21 cellular contexts compared by ENCODE assay signal in genomic region chr9:5922192-5922591, GRCh38. TPM values are rescaled to one million over a fixed set of nuclear protein-coding genes. Genes with fewer than 3 reads are reported as not detected.
DNase-seq lines count a peak whose midpoint lies in the region; ATAC-seq, FAIRE-seq and TF ChIP-seq lines count a peak whose summit lies in the region.
"Had no signal": no experiment of that assay in that cellular context is flagged by ENCODE, and none has a peak within 500 bp of the region (broad histone marks: within the 10 kb centered on the region; RNA-seq: fewer than 3 reads in every experiment).

No MANE protein-coding gene starts in this region.

- TF ChIP-seq POLR2A in heart left ventricle (IDR thresholded peaks at IDR 0.05) (no peak), GM12878 (IDR thresholded peaks at IDR 0.05; ENCODE audit: low read depth, low read length) (no peak)

- TF ChIP-seq CTCF in cardiac muscle cell (IDR thresholded peaks at IDR 0.05; ENCODE audit: low read depth, low read length) = no peak
- TF ChIP-seq CTCF in heart left ventricle (IDR thresholded peaks at IDR 0.05) = no peak
- no peak for TF ChIP-seq CTCF in GM12878 (IDR thresholded peaks at IDR 0.05 in 2 of 3, conservative IDR thresholded peaks at IDR 0.05 in 1 of 3; ENCODE audit: control insufficient read depth in 2 of 3, extremely low read depth in 1 of 3, insufficient read depth in 1 of 3, low read depth in 3 of 3, low read length in 3 of 3)

- H3K4me3 ChIP-seq in cardiac muscle cell (no peak overlapping the region), heart left ventricle (no peak overlapping the region), GM12878 (no peak overlapping the region)
- H3K4me3 ChIP-seq: sigmoid colon, vagina had no signal

- no peak for ATAC-seq in heart left ventricle
- peak; percentile 56 for ATAC-seq in HG02759 (IDR thresholded peaks at IDR 0.05; ENCODE audit: unreplicated experiment)
- peak; percentile 71 for ATAC-seq in GM12878
- ATAC-seq in stimulated activated effector memory CD8-positive, alpha-beta T cell treated with anti-CD3 and anti-CD28 coated beads, Interleukin-12 subunit alpha, Interleukin-12 subunit beta, amount 100 ng/mL, for 72 hours = no peak
- no peak for ATAC-seq in HG02571 (IDR thresholded peaks at IDR 0.05; ENCODE audit: unreplicated experiment)
- ATAC-seq in GM21786 (IDR thresholded peaks at IDR 0.05; ENCODE audit: unreplicated experiment) = no peak
- ATAC-seq: left ventricle myocardium superior; stimulated activated naive CD8-positive, alpha-beta T cell treated with anti-CD3 and anti-CD28 coated beads, Interleukin-15, Interleukin-2, amounts not matched to agents 100 U/mL and 50 U/mL, for 24 hours had no signal

- no peak overlapping the region for H3K4me2 ChIP-seq in GM12878 (ENCODE audit: control insufficient read depth, insufficient read depth)

- H3K9me3 Mint-ChIP-seq in stimulated activated effector memory CD8-positive, alpha-beta T cell treated with anti-CD3 and anti-CD28 coated beads, Interleukin-12 subunit alpha, Interleukin-12 subunit beta, amount 100 ng/mL, for 72 hours = no peaks in the 10 kb centered on the region
- H3K9me3 Mint-ChIP-seq: activated naive CD8-positive, alpha-beta T cell treated with anti-CD3 and anti-CD28 coated beads, Interleukin-2, amount 10 ng/mL, durations not matched to agents 7 days and 5 days; nephron had no signal

- H3K27ac Mint-ChIP-seq in stimulated activated effector memory CD8-positive, alpha-beta T cell treated with anti-CD3 and anti-CD28 coated beads, Interleukin-12 subunit alpha, Interleukin-12 subunit beta, amount 100 ng/mL, for 72 hours = peak overlapping the region; percentile 82
- H3K27ac Mint-ChIP-seq: activated naive CD8-positive, alpha-beta T cell treated with anti-CD3 and anti-CD28 coated beads, Interleukin-2, amount 10 ng/mL, durations not matched to agents 7 days and 5 days had no signal

- no peak overlapping the region for H3K4me3 Mint-ChIP-seq in stimulated activated effector memory CD8-positive, alpha-beta T cell treated with anti-CD3 and anti-CD28 coated beads, Interleukin-12 subunit alpha, Interleukin-12 subunit beta, amount 100 ng/mL, for 72 hours
- H3K4me3 Mint-ChIP-seq: activated naive CD8-positive, alpha-beta T cell treated with anti-CD3 and anti-CD28 coated beads, Interleukin-2, amount 10 ng/mL, durations not matched to agents 7 days and 5 days; nephron had no signal

- no peaks in the 10 kb centered on the region for H4K20me1 ChIP-seq in GM12878 (ENCODE audit: control insufficient read depth, insufficient read depth)

- H3K36me3 ChIP-seq in cardiac muscle cell = peaks cover 36% of the 10 kb centered on the region
- peaks cover 0 to 87% (median 66%) of the 10 kb centered on the region in 9 donors for H3K36me3 ChIP-seq in heart left ventricle
- 0 out of 4 replicates have a peak, but pooled peaks cover 0 to 7% of the 10 kb centered on the region in 2 experiments for H3K36me3 ChIP-seq in GM12878 (ENCODE audit: control insufficient read depth in 2 of 2, insufficient read depth in 2 of 2, low read length in 1 of 2)

- TF ChIP-seq RAD21 in GM12878 (IDR thresholded peaks at IDR 0.05; ENCODE audit: insufficient read depth, low read depth, low read length) = no peak

- no peak overlapping the region for H2AFZ ChIP-seq in GM12878 (ENCODE audit: control insufficient read depth, low read depth, low read length)

- H3K27ac ChIP-seq in cardiac muscle cell = peak overlapping the region; percentile 30
- H3K27ac ChIP-seq in heart left ventricle = no peak overlapping the region
- no peak overlapping the region for H3K27ac ChIP-seq in GM12878 (ENCODE audit: control insufficient read depth, insufficient read depth)
- H3K27ac ChIP-seq: sigmoid colon, vagina had no signal

- DNase-seq in cardiac muscle cell (ENCODE audit: low read depth in 1 of 2, low spot score in 1 of 2) = no peak
- DNase-seq in heart left ventricle = no peak
- DNase-seq in GM12878 (ENCODE audit: low read depth, low spot score) = peak; percentile 44
- no peak for DNase-seq in stimulated activated effector memory CD8-positive, alpha-beta T cell treated with anti-CD3 and anti-CD28 coated beads, Interleukin-12 subunit alpha, Interleukin-12 subunit beta, amount 100 ng/mL, for 72 hours (ENCODE audit: low spot score in 2 of 2)
- DNase-seq in NCI-H146 treated with DMSO at 0.1 percent for 48 hours (lab: John Stamatoyannopoulos, UW; ENCODE audit: unreplicated experiment) = no peak
- DNase-seq: activated naive CD8-positive, alpha-beta T cell treated with anti-CD3 and anti-CD28 coated beads, Interleukin-2, amount 10 ng/mL, durations not matched to agents 7 days and 5 days; DMS53; left ventricle myocardium superior; NCI-H2081 treated with DMSO at 0.1 percent for 48 hours; NCI-H82; SHP77 treated with DMSO at 0.1 percent for 48 hours; sigmoid colon; stimulated activated naive CD8-positive, alpha-beta T cell treated with anti-CD3 and anti-CD28 coated beads, Interleukin-15, Interleukin-2, amounts not matched to agents 100 U/mL and 50 U/mL, for 24 hours had no signal

- in situ Hi-C loops in GM12878 (cut with MboI) = no loop called here

- peaks cover 49% of the 10 kb centered on the region for H3K36me3 Mint-ChIP-seq in stimulated activated effector memory CD8-positive, alpha-beta T cell treated with anti-CD3 and anti-CD28 coated beads, Interleukin-12 subunit alpha, Interleukin-12 subunit beta, amount 100 ng/mL, for 72 hours

- CTCF ChIA-PET in GM12878 (lab: Yijun Ruan, JAX) = interaction anchor here (0.8 to 6.1 kb wide), 14 partner anchors 9 to 384 kb away, joined by 3 to 61 read pairs (median 3); no protein-coding TSS in a partner anchor

- no TSS peak for BruUV-seq in GM12878 (replicated peaks; lab: Mats Ljungman, UMichigan)

- intact Hi-C loops in heart left ventricle (cut with DNase I) (no loop called here), GM12878 (cut with micrococcal nuclease; ENCODE audit: unreplicated experiment) (no loop called here)

- H3K4me1 ChIP-seq in cardiac muscle cell (ENCODE audit: low read depth) = no peaks in the 10 kb centered on the region
- H3K4me1 ChIP-seq in heart left ventricle = no peaks in the 10 kb centered on the region
- H3K4me1 ChIP-seq in GM12878 (ENCODE audit: control insufficient read depth, insufficient read depth, low read length) = no peaks in the 10 kb centered on the region; the same call in 1 of the 2 replicates
- H3K4me1 ChIP-seq: sigmoid colon, vagina had no signal

- peaks cover 41% of the 10 kb centered on the region for H3K4me1 Mint-ChIP-seq in stimulated activated effector memory CD8-positive, alpha-beta T cell treated with anti-CD3 and anti-CD28 coated beads, Interleukin-12 subunit alpha, Interleukin-12 subunit beta, amount 100 ng/mL, for 72 hours
- H3K4me1 Mint-ChIP-seq: activated naive CD8-positive, alpha-beta T cell treated with anti-CD3 and anti-CD28 coated beads, Interleukin-2, amount 10 ng/mL, durations not matched to agents 7 days and 5 days; nephron had no signal

- TF ChIP-seq EP300 in GM12878 (IDR thresholded peaks at IDR 0.05; ENCODE audit: borderline replicate concordance in 1 of 2, control insufficient read depth in 1 of 2, low read depth in 2 of 2, low read length in 2 of 2) = peak; percentile 87; a peak in 3 of 4 replicates

- POLR2A ChIA-PET in GM12878 (lab: Charles Lee) = interaction anchor here (0.5 to 1.8 kb wide), 15 partner anchors 14 to 314 kb away, joined by 3 to 7 read pairs (median 3); partner anchors contain the start of gene RANBP6

- 86 to 98% (median 92%) methylated on average over 2 of the region's 2 CpGs for WGBS in heart left ventricle, 4 donors
- WGBS in GM12878 (ENCODE audit: insufficient coverage, insufficient replicate concordance, low lambda C conversion rate, missing lambda C conversion rate) = 47% methylated on average over 2 of the region's 2 CpGs

- FAIRE-seq in GM12878 (lab: Jason Lieb, UNC) = no peak

- no peaks in the 10 kb centered on the region for H3K9me3 ChIP-seq in cardiac muscle cell (ENCODE audit: low read depth)
- H3K9me3 ChIP-seq in heart left ventricle = no peaks in the 10 kb centered on the region
- H3K9me3 ChIP-seq in GM12878 (replicated peaks; ENCODE audit: control insufficient read depth, insufficient read depth, low read length) = no peaks in the 10 kb centered on the region
- H3K9me3 ChIP-seq: sigmoid colon had no signal

- H3K79me2 ChIP-seq in GM12878 (ENCODE audit: control insufficient read depth, insufficient read depth, low read length) = no peaks in the 10 kb centered on the region

- H3K27me3 ChIP-seq in cardiac muscle cell (no peaks in the 10 kb centered on the region), heart left ventricle (no peaks in the 10 kb centered on the region), GM12878 (replicated peaks in 1 of 2; ENCODE audit: control insufficient read depth in 2 of 2, insufficient read depth in 2 of 2, low read length in 1 of 2) (no peaks in the 10 kb centered on the region)
- H3K27me3 ChIP-seq: sigmoid colon, vagina had no signal

- SMC1A ChIA-PET in GM12878 (lab: Charles Lee; ENCODE audit: uncharacterized antibody, unreplicated experiment) = interaction anchor here (0.8 to 7.8 kb wide), 20 partner anchors 8 to 298 kb away, joined by 3 to 109 read pairs (median 12); partner anchors contain the start of gene ERMP1

- H3K9ac ChIP-seq in GM12878 (ENCODE audit: control insufficient read depth, insufficient read depth, low read length) = no peak overlapping the region

- RAD21 ChIA-PET in GM12878 (lab: Charles Lee; ENCODE audit: unreplicated experiment) = interaction anchor here (0.5 to 8.6 kb wide), 15 partner anchors 16 to 749 kb away, joined by 3 to 115 read pairs (median 7); a partner anchor contains a TSS

TF ChIP-seq in GM12878, 131 proteins besides CTCF, POLR2A, EP300 and RAD21 (continues in another document):
- TF ChIP-seq SIX5 (IDR thresholded peaks at IDR 0.05; ENCODE audit: low read depth, low read length, severe bottlenecking) = no peak

RNA-seq across cellular contexts. Expression of gene MLANA, which starts 31.5 kb away (rescaled TPM):
- not detected in 2 replicates for total RNA-seq in cardiac muscle cell
- 0.94 TPM in 1 of 2 replicates, not detected in the other for polyA plus RNA-seq in cardiac muscle cell
- not detected for total RNA-seq in heart left ventricle
- not detected for polyA plus RNA-seq in heart left ventricle
- not detected in 2 replicates for total RNA-seq in GM12878 (2013; cell fraction: nucleolus; rRNA removed)
- 0.11 TPM in 1 of 2 replicates, not detected in the other for total RNA-seq in GM12878 (2014; rRNA removed)
- not detected in 2 replicates for total RNA-seq in GM12878 (2014; rRNA removed; fragmentation: Illumina TruSeq; extraction: Trizol)
- total RNA-seq in GM12878 (2021) = not detected in 2 replicates
- 0.20 TPM for polyA plus RNA-seq in GM12878 (2011; ENCODE audit: low read depth)
- not detected in 2 replicates for polyA plus RNA-seq in GM12878 (2011; rRNA removed)
- polyA plus RNA-seq in GM12878 (2011; cell fraction: cytosol; rRNA removed) = not detected in 2 replicates
- polyA plus RNA-seq in GM12878 (2011; cell fraction: nucleus; rRNA removed) = not detected in 2 replicates
- polyA plus RNA-seq in GM12878 (2012) = 0.31 and 0.70 TPM in 2 replicates
- not detected in 2 replicates for polyA plus RNA-seq in GM12878 (2014; fragmentation: Illumina TruSeq; extraction: Trizol)
- under 1 TPM; 0.11 to 0.15 TPM for polyA plus RNA-seq in GM12878 (2014; fragmentation: Nextera tagmentation; extraction: Ambion mirVana)
- not detected in 2 replicates for polyA plus RNA-seq in GM12878 (2014; rRNA removed)
- under 1 TPM in 1 of 2 experiments, not detected in 1; 0.26 TPM for polyA plus RNA-seq in GM12878 (2016; fragmentation: Nextera tagmentation; extraction: Ambion mirVana)
- polyA minus RNA-seq in GM12878 (2011; rRNA and poly(A)+ RNA removed) = not detected in 2 replicates
- polyA minus RNA-seq in GM12878 (2011; cell fraction: cytosol; rRNA and poly(A)+ RNA removed) = not detected in 2 replicates
- polyA minus RNA-seq in GM12878 (2011; cell fraction: nucleus; rRNA and poly(A)+ RNA removed) = not detected in 2 replicates
- total RNA-seq: activated CD8-positive, alpha-beta memory T cell treated with anti-CD3 and anti-CD28 coated beads for 36 hours; activated naive CD8-positive, alpha-beta T cell treated with anti-CD3 and anti-CD28 coated beads, Interleukin-2, amount 10 ng/mL, durations not matched to agents 7 days and 5 days; cerebellum; left ventricle myocardium superior; MCF 10A; sigmoid colon; vagina had no signal
- polyA plus RNA-seq: sigmoid colon had no signal

Comparison
In these comparisons a context has a peak if more than half of its experiments do, and no peak if none do; other contexts are left out.
1. ATAC-seq: peak in HG02759 (single experiment) and GM12878 (single experiment); none in heart left ventricle (0 of 4), stimulated activated effector memory CD8-positive, alpha-beta T cell treated with anti-CD3 and anti-CD28 coated beads, Interleukin-12 subunit alpha, Interleukin-12 subunit beta, amount 100 ng/mL, for 72 hours (single experiment), HG02571 (single experiment) and GM21786 (single experiment).